In genomic region chr14:58152569-58152857, GRCh38 we compare ENCODE assay signal across 8 cellular contexts. TPM values are rescaled to one million over a fixed set of nuclear protein-coding genes. Genes with fewer than 3 reads are reported as not detected.
DNase-seq lines count a peak whose midpoint lies in the region; ATAC-seq lines count a peak whose summit lies in the region.

No MANE protein-coding gene starts in this region.

- DNase-seq in NCI-H526 treated with DMSO at 0.1 percent for 48 hours (lab: John Stamatoyannopoulos, UW) (peak; percentile 73), NCI-H526 (lab: John Stamatoyannopoulos, UW) (no peak), T-cell (no peak), left ventricle myocardium superior (no peak)
- no peak for DNase-seq in stimulated activated effector memory CD8-positive, alpha-beta T cell treated with anti-CD3 and anti-CD28 coated beads, Interleukin-12 subunit alpha, Interleukin-12 subunit beta, amount 100 ng/mL, for 72 hours (ENCODE audit: low spot score in 2 of 2)
- no peak for DNase-seq in stimulated activated CD4-positive, alpha-beta T cell treated with anti-CD3 and anti-CD28 coated beads, Interleukin-2, amount 100 ng/mL, for 48 hours

- no peak overlapping the region for H3K27ac Mint-ChIP-seq in T-cell
- no peak overlapping the region for H3K27ac Mint-ChIP-seq in stimulated activated effector memory CD8-positive, alpha-beta T cell treated with anti-CD3 and anti-CD28 coated beads, Interleukin-12 subunit alpha, Interleukin-12 subunit beta, amount 100 ng/mL, for 72 hours

- no peaks in the 10 kb centered on the region for H3K9me3 Mint-ChIP-seq in T-cell
- no peaks in the 10 kb centered on the region for H3K9me3 Mint-ChIP-seq in stimulated activated effector memory CD8-positive, alpha-beta T cell treated with anti-CD3 and anti-CD28 coated beads, Interleukin-12 subunit alpha, Interleukin-12 subunit beta, amount 100 ng/mL, for 72 hours

- peak in 2 of 4 experiments; percentile 8 to 9 for ATAC-seq in T-cell (replicated peaks in 1 of 4)
- peak; percentile 9 for ATAC-seq in left ventricle myocardium superior
- peak; percentile 5 for ATAC-seq in stimulated activated effector memory CD8-positive, alpha-beta T cell treated with anti-CD3 and anti-CD28 coated beads, Interleukin-12 subunit alpha, Interleukin-12 subunit beta, amount 100 ng/mL, for 72 hours
- no peak for ATAC-seq in GM19395 (IDR thresholded peaks at IDR 0.05; ENCODE audit: unreplicated experiment)
- no peak for ATAC-seq in HG02852 (IDR thresholded peaks at IDR 0.05; ENCODE audit: unreplicated experiment)

- POLR2A ChIA-PET in T-cell (lab: Charles Lee) = interaction anchor here in 1 of 2 donors (0.6 kb wide), 1 partner anchor 29 kb away, joined by 3 read pairs; no protein-coding TSS in a partner anchor

- H3K27me3 Mint-ChIP-seq in T-cell = peaks cover 43 to 64% of the 10 kb centered on the region in 2 donors

- H3K4me1 Mint-ChIP-seq in T-cell = peaks cover 16 to 19% (median 18%) of the 10 kb centered on the region in 3 donors
- H3K4me1 Mint-ChIP-seq in stimulated activated effector memory CD8-positive, alpha-beta T cell treated with anti-CD3 and anti-CD28 coated beads, Interleukin-12 subunit alpha, Interleukin-12 subunit beta, amount 100 ng/mL, for 72 hours = peaks cover 6% of the 10 kb centered on the region

- intact Hi-C loops in left ventricle myocardium superior (cut with micrococcal nuclease) = no loop called here

- H3K4me3 Mint-ChIP-seq in T-cell = peak overlapping the region; percentile 75 to 76 (median 75)
- H3K4me3 Mint-ChIP-seq in stimulated activated effector memory CD8-positive, alpha-beta T cell treated with anti-CD3 and anti-CD28 coated beads, Interleukin-12 subunit alpha, Interleukin-12 subunit beta, amount 100 ng/mL, for 72 hours = peak overlapping the region; percentile 69

- CTCF ChIA-PET in T-cell (lab: Charles Lee) = no interaction called here

- no peaks in the 10 kb centered on the region for H3K36me3 Mint-ChIP-seq in T-cell
- no peaks in the 10 kb centered on the region for H3K36me3 Mint-ChIP-seq in stimulated activated effector memory CD8-positive, alpha-beta T cell treated with anti-CD3 and anti-CD28 coated beads, Interleukin-12 subunit alpha, Interleukin-12 subunit beta, amount 100 ng/mL, for 72 hours

RNA-seq across cellular contexts. Expression of gene ARMH4, which starts 0.5 kb away (rescaled TPM):
- total RNA-seq in T-cell (not detected), left ventricle myocardium superior (8.4 TPM)

RNA-seq across cellular contexts. Expression of gene ACTR10, which starts 47.4 kb away (rescaled TPM):
- total RNA-seq in T-cell = 10 to 100 TPM; 36.7 to 49.7 (median 42.3) TPM
- 77.2 TPM for total RNA-seq in left ventricle myocardium superior

Comparison
In these comparisons a context has a peak if more than half of its experiments do, and no peak if none do; other contexts are left out.
1. ATAC-seq: peak in left ventricle myocardium superior (single experiment) and stimulated activated effector memory CD8-positive, alpha-beta T cell treated with anti-CD3 and anti-CD28 coated beads, Interleukin-12 subunit alpha, Interleukin-12 subunit beta, amount 100 ng/mL, for 72 hours (single experiment); none in GM19395 (single experiment) and HG02852 (single experiment).